Comparison of ENCODE assay signal across 18 cellular contexts in the genomic region with DNA sequence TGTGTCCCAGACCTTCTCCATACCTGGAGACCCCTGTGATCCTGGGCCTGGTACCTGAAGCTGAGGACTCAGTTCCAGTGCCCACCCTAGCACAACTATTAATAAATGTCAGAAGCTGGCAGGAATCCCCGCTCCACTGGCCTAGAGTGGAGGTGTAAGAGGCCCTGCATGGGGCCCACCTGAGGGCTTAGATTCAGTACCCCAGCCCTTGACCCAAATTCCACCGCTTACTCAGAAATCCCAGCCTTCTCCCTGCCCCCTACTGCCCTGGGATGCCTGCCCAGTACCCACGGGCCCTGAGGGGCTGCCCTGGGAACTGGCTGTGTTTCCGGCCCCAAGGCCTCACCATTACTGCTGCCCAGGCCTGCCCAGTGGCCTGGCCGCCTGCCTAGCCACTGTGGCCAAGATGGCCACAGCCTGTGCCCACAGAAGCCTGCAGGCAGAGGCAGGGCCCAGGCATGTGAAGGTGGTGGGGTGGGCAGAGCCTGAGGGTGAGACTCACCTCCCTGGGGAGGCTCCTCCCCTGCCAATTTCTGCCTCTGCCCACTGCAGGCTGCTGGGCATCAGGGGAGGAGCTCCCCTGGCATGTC. TPM values are rescaled to one million over a fixed set of nuclear protein-coding genes. Genes with fewer than 3 reads are reported as not detected.
A peak's percentile ranks its signal among the peaks of the same experiment; 100 is the strongest.
DNase-seq lines count a peak whose midpoint lies in the region; ATAC-seq and TF ChIP-seq lines count a peak whose summit lies in the region.
"Had no signal": no experiment of that assay in that cellular context is flagged by ENCODE, and none has a peak within 500 bp of the region (broad histone marks: within the 10 kb centered on the region; RNA-seq: fewer than 3 reads in every experiment).

No MANE protein-coding gene starts in this region.

- H3K4me3 ChIP-seq in left lung (no peak overlapping the region), thyroid gland (replicated peaks in 1 of 3) (no peak overlapping the region), foreskin fibroblast (ENCODE audit: low read depth in 1 of 2, low read length in 2 of 2) (no peak overlapping the region)
- H3K4me3 ChIP-seq: psoas muscle had no signal

- H3K27ac ChIP-seq in VCaP = peak overlapping the region; percentile 99
- peak overlapping the region; percentile 26 to 49 for H3K27ac ChIP-seq in left lung
- H3K27ac ChIP-seq in thyroid gland = peak overlapping the region; percentile 88 to 94 (median 91)
- H3K27ac ChIP-seq: psoas muscle had no signal

- peak; percentile 27 for DNase-seq in GOT3 (lab: John Stamatoyannopoulos, UW)
- DNase-seq in left lung = no peak
- peak; percentile 94 to 97 for DNase-seq in thyroid gland
- DNase-seq in foreskin fibroblast = no peak
- DNase-seq in T-helper 1 cell = no peak
- DNase-seq: activated CD4-positive, CD25-positive, alpha-beta regulatory T cell; activated CD8-positive, alpha-beta T cell treated with anti-CD3 and anti-CD28 coated beads, Interleukin-2, amount 10 ng/mL, durations not matched to agents 7 days and 5 days; activated T-cell treated with anti-CD3 and anti-CD28 coated beads, Interleukin-2, amount 50 U/mL, for 4 hours; EL; HCEC 1CT; naive B cell; NCI-H446 treated with DMSO at 0.1 percent for 48 hours; psoas muscle; SHP77 treated with DMSO at 0.1 percent for 48 hours; stimulated activated CD4-positive, alpha-beta T cell treated with anti-CD3 and anti-CD28 coated beads, Interleukin-12 subunit alpha, Interleukin-12 subunit beta, amount 100 ng/mL, for 4 hours had no signal

- H3K27me3 ChIP-seq in left lung (peaks cover 0 to 27% of the 10 kb centered on the region in 2 donors), thyroid gland (no peaks in the 10 kb centered on the region)

- peaks cover 14 to 68% of the 10 kb centered on the region in 2 donors for H3K4me1 ChIP-seq in left lung
- peaks cover 61 to 89% of the 10 kb centered on the region in 2 donors for H3K4me1 ChIP-seq in thyroid gland

- ATAC-seq in left lung = peak; percentile 13
- no peak for ATAC-seq in HG03135 (IDR thresholded peaks at IDR 0.05; ENCODE audit: unreplicated experiment)
- ATAC-seq in SK-N-SH treated with all-trans-retinoic acid at 6 μM for 48 hours = no peak
- ATAC-seq: activated CD8-positive, alpha-beta T cell treated with anti-CD3 and anti-CD28 coated beads, Interleukin-2, amount 10 ng/mL, durations not matched to agents 7 days and 5 days; activated T-cell treated with anti-CD3 and anti-CD28 coated beads, Interleukin-2, amount 50 U/mL, for 4 hours had no signal

- no peak for TF ChIP-seq POLR2A in thyroid gland (IDR thresholded peaks at IDR 0.05)

- H3K36me3 ChIP-seq in left lung (no peaks in the 10 kb centered on the region), thyroid gland (no peaks in the 10 kb centered on the region)

- WGBS in thyroid gland, 2 donors = 18 to 28% methylated on average over 2 to 5 of the region's 5 CpGs

- H3K9me3 ChIP-seq in left lung (no peaks in the 10 kb centered on the region), thyroid gland (no peaks in the 10 kb centered on the region)
- H3K9me3 ChIP-seq: psoas muscle had no signal

- no peak for TF ChIP-seq CTCF in VCaP (conservative IDR thresholded peaks at IDR 0.05)
- no peak for TF ChIP-seq CTCF in left lung (IDR thresholded peaks at IDR 0.05)
- no peak for TF ChIP-seq CTCF in thyroid gland (IDR thresholded peaks at IDR 0.05)
- TF ChIP-seq CTCF in foreskin fibroblast (IDR thresholded peaks at IDR 0.05; ENCODE audit: low read depth, low read length) = no peak

- intact Hi-C loops in left lung (cut with DNase I) = no loop called here
- intact Hi-C loops in thyroid gland (cut with DNase I) = no loop called here

TF ChIP-seq in SK-N-SH treated with all-trans-retinoic acid at 6 μM for 48 hours, 23 proteins besides CTCF, POLR2A, EP300 and RAD21 (continues in another document):
- TF ChIP-seq, protein P1, sequence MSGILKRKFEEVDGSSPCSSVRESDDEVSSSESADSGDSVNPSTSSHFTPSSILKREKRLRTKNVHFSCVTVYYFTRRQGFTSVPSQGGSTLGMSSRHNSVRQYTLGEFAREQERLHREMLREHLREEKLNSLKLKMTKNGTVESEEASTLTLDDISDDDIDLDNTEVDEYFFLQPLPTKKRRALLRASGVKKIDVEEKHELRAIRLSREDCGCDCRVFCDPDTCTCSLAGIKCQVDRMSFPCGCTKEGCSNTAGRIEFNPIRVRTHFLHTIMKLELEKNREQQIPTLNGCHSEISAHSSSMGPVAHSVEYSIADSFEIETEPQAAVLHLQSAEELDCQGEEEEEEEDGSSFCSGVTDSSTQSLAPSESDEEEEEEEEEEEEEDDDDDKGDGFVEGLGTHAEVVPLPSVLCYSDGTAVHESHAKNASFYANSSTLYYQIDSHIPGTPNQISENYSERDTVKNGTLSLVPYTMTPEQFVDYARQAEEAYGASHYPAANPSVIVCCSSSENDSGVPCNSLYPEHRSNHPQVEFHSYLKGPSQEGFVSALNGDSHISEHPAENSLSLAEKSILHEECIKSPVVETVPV (CRISPR knock-in tag; IDR thresholded peaks at IDR 0.05) = no peak
- no peak for TF ChIP-seq ZC3H10 (CRISPR knock-in tag; IDR thresholded peaks at IDR 0.05)
- TF ChIP-seq SNAI2 (CRISPR knock-in tag; IDR thresholded peaks at IDR 0.05) = no peak
- TF ChIP-seq ARNTL (CRISPR knock-in tag; IDR thresholded peaks at IDR 0.05; ENCODE audit: borderline replicate concordance, low read depth) = no peak
- no peak for TF ChIP-seq CSDC2 (CRISPR knock-in tag; IDR thresholded peaks at IDR 0.05)
- TF ChIP-seq, protein P2, sequence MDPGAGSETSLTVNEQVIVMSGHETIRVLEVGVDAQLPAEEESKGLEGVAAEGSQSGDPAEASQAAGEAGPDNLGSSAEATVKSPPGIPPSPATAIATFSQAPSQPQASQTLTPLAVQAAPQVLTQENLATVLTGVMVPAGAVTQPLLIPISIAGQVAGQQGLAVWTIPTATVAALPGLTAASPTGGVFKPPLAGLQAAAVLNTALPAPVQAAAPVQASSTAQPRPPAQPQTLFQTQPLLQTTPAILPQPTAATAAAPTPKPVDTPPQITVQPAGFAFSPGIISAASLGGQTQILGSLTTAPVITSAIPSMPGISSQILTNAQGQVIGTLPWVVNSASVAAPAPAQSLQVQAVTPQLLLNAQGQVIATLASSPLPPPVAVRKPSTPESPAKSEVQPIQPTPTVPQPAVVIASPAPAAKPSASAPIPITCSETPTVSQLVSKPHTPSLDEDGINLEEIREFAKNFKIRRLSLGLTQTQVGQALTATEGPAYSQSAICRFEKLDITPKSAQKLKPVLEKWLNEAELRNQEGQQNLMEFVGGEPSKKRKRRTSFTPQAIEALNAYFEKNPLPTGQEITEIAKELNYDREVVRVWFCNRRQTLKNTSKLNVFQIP (CRISPR knock-in tag; IDR thresholded peaks at IDR 0.05; ENCODE audit: borderline replicate concordance, low read depth) = no peak
- no peak for TF ChIP-seq TCF4 (CRISPR knock-in tag; IDR thresholded peaks at IDR 0.05; ENCODE audit: borderline replicate concordance)
- TF ChIP-seq RARB (CRISPR knock-in tag; IDR thresholded peaks at IDR 0.05) = no peak
- no peak for TF ChIP-seq BACH2 (CRISPR knock-in tag; IDR thresholded peaks at IDR 0.05; ENCODE audit: borderline replicate concordance)
- no peak for TF ChIP-seq ZFP30 (CRISPR knock-in tag; IDR thresholded peaks at IDR 0.05)
- TF ChIP-seq PPARA (CRISPR knock-in tag; IDR thresholded peaks at IDR 0.05; ENCODE audit: borderline replicate concordance) = no peak
- no peak for TF ChIP-seq CREB5 (CRISPR knock-in tag; IDR thresholded peaks at IDR 0.05; ENCODE audit: low read depth)
- no peak for TF ChIP-seq GLIS3 (CRISPR knock-in tag; IDR thresholded peaks at IDR 0.05)
- TF ChIP-seq ISL1 (CRISPR knock-in tag; IDR thresholded peaks at IDR 0.05) = no peak
- TF ChIP-seq ESRRG (CRISPR knock-in tag; IDR thresholded peaks at IDR 0.05) = no peak
- no peak for TF ChIP-seq TSHZ2 (CRISPR knock-in tag; IDR thresholded peaks at IDR 0.05)

RNA-seq across cellular contexts. Expression of gene PRKCD, which starts 6.2 kb away (rescaled TPM):
- total RNA-seq in left lung = 10 to 100 TPM; 73.2 to 73.7 TPM
- 100 to 1,000 TPM in 1 of 4 donors, 10 to 100 TPM in 3; 32.0 to 154 (median 71.4) TPM for total RNA-seq in thyroid gland

RNA-seq across cellular contexts. Expression of gene RFT1, which starts 24.6 kb away (rescaled TPM):
- total RNA-seq in left lung (10 to 100 TPM; 24.3 to 28.0 TPM), thyroid gland (10 to 100 TPM; 14.4 to 17.7 (median 16.2) TPM)

Comparison
In these comparisons a context has a peak if more than half of its experiments do, and no peak if none do; other contexts are left out.
1. DNase-seq: peak in GOT3 (single experiment) and thyroid gland (2 of 2); none in left lung (0 of 2), foreskin fibroblast (0 of 2) and T-helper 1 cell (0 of 5).
2. H3K27ac ChIP-seq: peak in every context shown above with its lines; median percentile 99 in VCaP; 91 in thyroid gland; 38 in left lung.